In the genomic region with DNA sequence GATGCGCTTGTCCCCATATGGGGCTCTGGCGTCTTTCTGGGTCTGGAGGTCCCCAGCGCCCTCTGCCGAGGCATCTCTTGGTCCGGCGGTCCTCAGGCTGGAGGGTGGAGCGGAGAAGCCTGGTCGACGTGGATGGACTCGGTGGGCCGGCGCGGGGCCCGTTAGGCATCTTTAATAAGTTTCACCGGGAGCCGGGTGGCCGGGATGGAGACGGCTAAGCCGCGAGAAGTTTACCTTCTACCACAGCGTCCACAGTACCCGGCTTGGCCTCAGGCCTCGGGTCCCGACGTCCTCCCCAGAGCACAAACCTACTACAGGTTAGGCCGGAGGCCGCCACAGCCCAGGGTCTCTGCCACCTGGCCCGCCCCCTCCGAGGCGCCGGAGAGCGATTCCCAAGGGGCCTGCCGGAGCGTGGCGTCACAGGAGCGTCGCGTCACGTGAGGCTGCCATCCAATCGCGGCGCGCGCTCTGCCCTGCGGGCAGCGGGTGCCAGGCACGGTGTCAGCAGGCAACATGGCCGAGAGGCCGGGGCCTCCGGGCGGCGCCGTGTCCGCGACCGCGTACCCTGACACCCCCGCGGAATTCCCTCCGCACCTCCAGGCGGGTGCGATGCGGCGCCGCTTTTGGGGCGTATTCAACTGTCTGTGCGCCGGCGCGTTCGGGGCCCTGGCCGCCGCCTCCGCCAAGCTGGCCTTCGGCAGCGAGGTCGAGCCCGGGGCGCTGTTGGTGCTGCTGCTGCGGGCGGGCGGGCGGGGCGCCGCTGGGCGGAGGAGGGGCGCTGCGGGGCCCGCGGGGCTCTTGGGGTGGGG, we compare ENCODE assay signal across 1 cellular context.
TF ChIP-seq lines count a peak whose summit lies in the region.

A gene (plus strand): TSS at position 501 of the 809 bp plus-strand sequence. CDS start 13 bp downstream, at position 514.

TF ChIP-seq in HEK293, 187 proteins besides CTCF, POLR2A, EP300 and RAD21 (continued from another document):
- TF ChIP-seq BCL11B (tag by site-specific recombination; IDR thresholded peaks at IDR 0.05; ENCODE audit: low read depth) (peak; percentile 47; the same call in 1 of the 2 replicates), ZFP69B (tag by site-specific recombination; IDR thresholded peaks at IDR 0.05) (no peak), ZNF211 (tag by site-specific recombination; IDR thresholded peaks at IDR 0.05; ENCODE audit: low read depth) (no peak), YY1 (tag by site-specific recombination; IDR thresholded peaks at IDR 0.05) (peak; percentile 79), ZNF677 (tag by site-specific recombination; IDR thresholded peaks at IDR 0.05) (no peak), KLF10 (tag by site-specific recombination; IDR thresholded peaks at IDR 0.05) (0 out of 2 replicates have a peak, but pooled peaks have one; percentile 19), ZSCAN30 (tag by site-specific recombination; IDR thresholded peaks at IDR 0.05) (0 out of 2 replicates have a peak, but pooled peaks have one; percentile 12), ZNF184 (tag by site-specific recombination; IDR thresholded peaks at IDR 0.05) (no peak), ZNF747 (tag by site-specific recombination; IDR thresholded peaks at IDR 0.05) (no peak), ZNF610 (tag by site-specific recombination; IDR thresholded peaks at IDR 0.05; ENCODE audit: borderline replicate concordance) (0 out of 2 replicates have a peak, but pooled peaks have one; percentile 21)
